Comparison of ENCODE assay signal across 1 cellular context in genomic region chr2:162111958-162112850, GRCh38.
TF ChIP-seq lines count a peak whose summit lies in the region.

No MANE protein-coding gene starts in this region.

TF ChIP-seq in GM23338, 12 proteins besides CTCF, POLR2A, EP300 and RAD21 (continued from another document):
- TF ChIP-seq, protein P1, sequence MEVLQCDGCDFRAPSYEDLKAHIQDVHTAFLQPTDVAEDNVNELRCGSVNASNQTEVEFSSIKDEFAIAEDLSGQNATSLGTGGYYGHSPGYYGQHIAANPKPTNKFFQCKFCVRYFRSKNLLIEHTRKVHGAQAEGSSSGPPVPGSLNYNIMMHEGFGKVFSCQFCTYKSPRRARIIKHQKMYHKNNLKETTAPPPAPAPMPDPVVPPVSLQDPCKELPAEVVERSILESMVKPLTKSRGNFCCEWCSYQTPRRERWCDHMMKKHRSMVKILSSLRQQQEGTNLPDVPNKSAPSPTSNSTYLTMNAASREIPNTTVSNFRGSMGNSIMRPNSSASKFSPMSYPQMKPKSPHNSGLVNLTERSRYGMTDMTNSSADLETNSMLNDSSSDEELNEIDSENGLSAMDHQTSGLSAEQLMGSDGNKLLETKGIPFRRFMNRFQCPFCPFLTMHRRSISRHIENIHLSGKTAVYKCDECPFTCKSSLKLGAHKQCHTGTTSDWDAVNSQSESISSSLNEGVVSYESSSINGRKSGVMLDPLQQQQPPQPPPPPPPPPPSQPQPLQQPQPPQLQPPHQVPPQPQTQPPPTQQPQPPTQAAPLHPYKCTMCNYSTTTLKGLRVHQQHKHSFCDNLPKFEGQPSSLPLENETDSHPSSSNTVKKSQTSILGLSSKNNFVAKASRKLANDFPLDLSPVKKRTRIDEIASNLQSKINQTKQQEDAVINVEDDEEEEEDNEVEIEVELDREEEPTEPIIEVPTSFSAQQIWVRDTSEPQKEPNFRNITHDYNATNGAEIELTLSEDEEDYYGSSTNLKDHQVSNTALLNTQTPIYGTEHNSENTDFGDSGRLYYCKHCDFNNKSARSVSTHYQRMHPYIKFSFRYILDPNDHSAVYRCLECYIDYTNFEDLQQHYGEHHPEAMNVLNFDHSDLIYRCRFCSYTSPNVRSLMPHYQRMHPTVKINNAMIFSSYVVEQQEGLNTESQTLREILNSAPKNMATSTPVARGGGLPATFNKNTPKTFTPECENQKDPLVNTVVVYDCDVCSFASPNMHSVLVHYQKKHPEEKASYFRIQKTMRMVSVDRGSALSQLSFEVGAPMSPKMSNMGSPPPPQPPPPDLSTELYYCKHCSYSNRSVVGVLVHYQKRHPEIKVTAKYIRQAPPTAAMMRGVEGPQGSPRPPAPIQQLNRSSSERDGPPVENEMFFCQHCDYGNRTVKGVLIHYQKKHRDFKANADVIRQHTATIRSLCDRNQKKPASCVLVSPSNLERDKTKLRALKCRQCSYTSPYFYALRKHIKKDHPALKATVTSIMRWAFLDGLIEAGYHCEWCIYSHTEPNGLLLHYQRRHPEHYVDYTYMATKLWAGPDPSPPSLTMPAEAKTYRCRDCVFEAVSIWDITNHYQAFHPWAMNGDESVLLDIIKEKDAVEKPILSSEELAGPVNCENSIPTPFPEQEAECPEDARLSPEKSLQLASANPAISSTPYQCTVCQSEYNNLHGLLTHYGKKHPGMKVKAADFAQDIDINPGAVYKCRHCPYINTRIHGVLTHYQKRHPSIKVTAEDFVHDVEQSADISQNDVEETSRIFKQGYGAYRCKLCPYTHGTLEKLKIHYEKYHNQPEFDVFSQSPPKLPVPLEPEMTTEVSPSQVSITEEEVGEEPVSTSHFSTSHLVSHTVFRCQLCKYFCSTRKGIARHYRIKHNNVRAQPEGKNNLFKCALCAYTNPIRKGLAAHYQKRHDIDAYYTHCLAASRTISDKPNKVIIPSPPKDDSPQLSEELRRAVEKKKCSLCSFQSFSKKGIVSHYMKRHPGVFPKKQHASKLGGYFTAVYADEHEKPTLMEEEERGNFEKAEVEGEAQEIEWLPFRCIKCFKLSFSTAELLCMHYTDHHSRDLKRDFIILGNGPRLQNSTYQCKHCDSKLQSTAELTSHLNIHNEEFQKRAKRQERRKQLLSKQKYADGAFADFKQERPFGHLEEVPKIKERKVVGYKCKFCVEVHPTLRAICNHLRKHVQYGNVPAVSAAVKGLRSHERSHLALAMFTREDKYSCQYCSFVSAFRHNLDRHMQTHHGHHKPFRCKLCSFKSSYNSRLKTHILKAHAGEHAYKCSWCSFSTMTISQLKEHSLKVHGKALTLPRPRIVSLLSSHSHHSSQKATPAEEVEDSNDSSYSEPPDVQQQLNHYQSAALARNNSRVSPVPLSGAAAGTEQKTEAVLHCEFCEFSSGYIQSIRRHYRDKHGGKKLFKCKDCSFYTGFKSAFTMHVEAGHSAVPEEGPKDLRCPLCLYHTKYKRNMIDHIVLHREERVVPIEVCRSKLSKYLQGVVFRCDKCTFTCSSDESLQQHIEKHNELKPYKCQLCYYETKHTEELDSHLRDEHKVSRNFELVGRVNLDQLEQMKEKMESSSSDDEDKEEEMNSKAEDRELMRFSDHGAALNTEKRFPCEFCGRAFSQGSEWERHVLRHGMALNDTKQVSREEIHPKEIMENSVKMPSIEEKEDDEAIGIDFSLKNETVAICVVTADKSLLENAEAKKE (CRISPR knock-in tag; IDR thresholded peaks at IDR 0.05) = no peak
- no peak for TF ChIP-seq ETS1 (IDR thresholded peaks at IDR 0.05)
- no peak for TF ChIP-seq JUNB (IDR thresholded peaks at IDR 0.05; ENCODE audit: unreplicated experiment)
- no peak for TF ChIP-seq STAT1 (IDR thresholded peaks at IDR 0.05; ENCODE audit: unreplicated experiment)
- TF ChIP-seq NANOG (IDR thresholded peaks at IDR 0.05; ENCODE audit: borderline replicate concordance) = no peak
- TF ChIP-seq ZNF114 (CRISPR knock-in tag; IDR thresholded peaks at IDR 0.05) = no peak
- no peak for TF ChIP-seq EZH2 (IDR thresholded peaks at IDR 0.05; ENCODE audit: low read depth, unreplicated experiment)
- TF ChIP-seq REST (IDR thresholded peaks at IDR 0.05; ENCODE audit: unreplicated experiment) = no peak
